ENCODE assay signal across 2 cellular contexts in the genomic region with DNA sequence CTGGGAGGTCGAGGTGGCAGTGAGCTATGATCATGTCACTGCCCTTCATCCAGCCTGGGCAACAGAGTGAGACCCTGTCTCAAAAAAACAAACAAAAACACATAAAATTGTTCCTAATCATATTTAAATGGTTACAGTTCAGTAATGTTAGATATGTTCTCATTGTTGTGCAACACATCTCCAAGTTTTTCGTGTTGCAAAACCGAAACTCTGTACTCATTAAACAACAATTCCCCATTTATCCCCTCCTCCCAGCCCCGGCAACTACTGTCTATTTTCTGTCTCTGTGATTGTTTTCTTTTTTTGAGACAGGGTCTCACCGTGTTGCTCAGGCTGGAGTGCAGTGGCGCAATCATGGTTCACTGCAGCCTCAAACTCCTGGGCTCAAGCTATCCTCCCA.
TF ChIP-seq lines count a peak whose summit lies in the region.

No MANE protein-coding gene starts in this region.

TF ChIP-seq in IMR-90, 13 proteins besides CTCF, POLR2A, EP300 and RAD21:
- TF ChIP-seq CEBPB (IDR thresholded peaks at IDR 0.05; ENCODE audit: low read depth, low read length) = peak; percentile 62
- TF ChIP-seq RFX5 (IDR thresholded peaks at IDR 0.05; ENCODE audit: low read depth, low read length) = no peak
TF ChIP-seq in IMR-90: peak in this region for 1.

TF ChIP-seq in HepG2, 621 proteins besides CTCF, POLR2A, EP300 and RAD21 (continues in another document):
- TF ChIP-seq ZNF121 (CRISPR knock-in tag; IDR thresholded peaks at IDR 0.05) (peak; percentile 49; the same call in 1 of the 2 replicates), CEBPG (CRISPR knock-in tag; IDR thresholded peaks at IDR 0.05) (peak; percentile 66; the same call in 1 of the 2 replicates), FOXP1 (IDR thresholded peaks at IDR 0.05) (no peak), FOXP1 (CRISPR knock-in tag; IDR thresholded peaks at IDR 0.05) (0 out of 2 replicates have a peak, but pooled peaks have one; percentile 16), NFE2L1 (CRISPR knock-in tag; IDR thresholded peaks at IDR 0.05; ENCODE audit: borderline replicate concordance) (no peak), ADNP (CRISPR knock-in tag; IDR thresholded peaks at IDR 0.05) (no peak), KLF13 (CRISPR knock-in tag; IDR thresholded peaks at IDR 0.05) (no peak), ZNF652 (CRISPR knock-in tag; IDR thresholded peaks at IDR 0.05; ENCODE audit: borderline replicate concordance, low read depth) (no peak), SALL2 (CRISPR knock-in tag; IDR thresholded peaks at IDR 0.05) (no peak), CEBPB (IDR thresholded peaks at IDR 0.05; ENCODE audit: borderline replicate concordance, low read depth, low read length) (peak; percentile 83), ZFY (CRISPR knock-in tag; IDR thresholded peaks at IDR 0.05) (no peak), SIX4 (CRISPR knock-in tag; IDR thresholded peaks at IDR 0.05) (no peak), ZNF83 (CRISPR knock-in tag; IDR thresholded peaks at IDR 0.05; ENCODE audit: borderline replicate concordance) (no peak), ZNF567 (CRISPR knock-in tag; IDR thresholded peaks at IDR 0.05; ENCODE audit: borderline replicate concordance) (no peak), CHD4 (IDR thresholded peaks at IDR 0.05; ENCODE audit: borderline replicate concordance, low read length) (no peak), GATAD2A (CRISPR knock-in tag; IDR thresholded peaks at IDR 0.05) (0 out of 2 replicates have a peak, but pooled peaks have one; percentile 18), NRL (CRISPR knock-in tag; IDR thresholded peaks at IDR 0.05; ENCODE audit: borderline replicate concordance) (no peak), IKZF4 (CRISPR knock-in tag; IDR thresholded peaks at IDR 0.05; ENCODE audit: borderline replicate concordance, low read depth, not compliant biosample characterization) (no peak), ZNF501 (CRISPR knock-in tag; IDR thresholded peaks at IDR 0.05) (no peak), ZNF331 (CRISPR knock-in tag; IDR thresholded peaks at IDR 0.05) (no peak), ZFYVE20 (CRISPR knock-in tag; IDR thresholded peaks at IDR 0.05; ENCODE audit: borderline replicate concordance, low read depth) (no peak), MTF1 (CRISPR knock-in tag; IDR thresholded peaks at IDR 0.05) (no peak), ZNF737 (CRISPR knock-in tag; IDR thresholded peaks at IDR 0.05; ENCODE audit: borderline replicate concordance) (no peak), NONO (IDR thresholded peaks at IDR 0.05) (no peak), NONO (CRISPR knock-in tag; conservative IDR thresholded peaks at IDR 0.05) (no peak), ZNF296 (CRISPR knock-in tag; conservative IDR thresholded peaks at IDR 0.05) (no peak), PHF21A (CRISPR knock-in tag; IDR thresholded peaks at IDR 0.05) (no peak), ZNF44 (CRISPR knock-in tag; IDR thresholded peaks at IDR 0.05) (no peak)
- TF ChIP-seq, protein P1, sequence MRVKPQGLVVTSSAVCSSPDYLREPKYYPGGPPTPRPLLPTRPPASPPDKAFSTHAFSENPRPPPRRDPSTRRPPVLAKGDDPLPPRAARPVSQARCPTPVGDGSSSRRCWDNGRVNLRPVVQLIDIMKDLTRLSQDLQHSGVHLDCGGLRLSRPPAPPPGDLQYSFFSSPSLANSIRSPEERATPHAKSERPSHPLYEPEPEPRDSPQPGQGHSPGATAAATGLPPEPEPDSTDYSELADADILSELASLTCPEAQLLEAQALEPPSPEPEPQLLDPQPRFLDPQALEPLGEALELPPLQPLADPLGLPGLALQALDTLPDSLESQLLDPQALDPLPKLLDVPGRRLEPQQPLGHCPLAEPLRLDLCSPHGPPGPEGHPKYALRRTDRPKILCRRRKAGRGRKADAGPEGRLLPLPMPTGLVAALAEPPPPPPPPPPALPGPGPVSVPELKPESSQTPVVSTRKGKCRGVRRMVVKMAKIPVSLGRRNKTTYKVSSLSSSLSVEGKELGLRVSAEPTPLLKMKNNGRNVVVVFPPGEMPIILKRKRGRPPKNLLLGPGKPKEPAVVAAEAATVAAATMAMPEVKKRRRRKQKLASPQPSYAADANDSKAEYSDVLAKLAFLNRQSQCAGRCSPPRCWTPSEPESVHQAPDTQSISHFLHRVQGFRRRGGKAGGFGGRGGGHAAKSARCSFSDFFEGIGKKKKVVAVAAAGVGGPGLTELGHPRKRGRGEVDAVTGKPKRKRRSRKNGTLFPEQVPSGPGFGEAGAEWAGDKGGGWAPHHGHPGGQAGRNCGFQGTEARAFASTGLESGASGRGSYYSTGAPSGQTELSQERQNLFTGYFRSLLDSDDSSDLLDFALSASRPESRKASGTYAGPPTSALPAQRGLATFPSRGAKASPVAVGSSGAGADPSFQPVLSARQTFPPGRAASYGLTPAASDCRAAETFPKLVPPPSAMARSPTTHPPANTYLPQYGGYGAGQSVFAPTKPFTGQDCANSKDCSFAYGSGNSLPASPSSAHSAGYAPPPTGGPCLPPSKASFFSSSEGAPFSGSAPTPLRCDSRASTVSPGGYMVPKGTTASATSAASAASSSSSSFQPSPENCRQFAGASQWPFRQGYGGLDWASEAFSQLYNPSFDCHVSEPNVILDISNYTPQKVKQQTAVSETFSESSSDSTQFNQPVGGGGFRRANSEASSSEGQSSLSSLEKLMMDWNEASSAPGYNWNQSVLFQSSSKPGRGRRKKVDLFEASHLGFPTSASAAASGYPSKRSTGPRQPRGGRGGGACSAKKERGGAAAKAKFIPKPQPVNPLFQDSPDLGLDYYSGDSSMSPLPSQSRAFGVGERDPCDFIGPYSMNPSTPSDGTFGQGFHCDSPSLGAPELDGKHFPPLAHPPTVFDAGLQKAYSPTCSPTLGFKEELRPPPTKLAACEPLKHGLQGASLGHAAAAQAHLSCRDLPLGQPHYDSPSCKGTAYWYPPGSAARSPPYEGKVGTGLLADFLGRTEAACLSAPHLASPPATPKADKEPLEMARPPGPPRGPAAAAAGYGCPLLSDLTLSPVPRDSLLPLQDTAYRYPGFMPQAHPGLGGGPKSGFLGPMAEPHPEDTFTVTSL (CRISPR knock-in tag; IDR thresholded peaks at IDR 0.05; ENCODE audit: borderline replicate concordance) = no peak
- TF ChIP-seq, protein P2, sequence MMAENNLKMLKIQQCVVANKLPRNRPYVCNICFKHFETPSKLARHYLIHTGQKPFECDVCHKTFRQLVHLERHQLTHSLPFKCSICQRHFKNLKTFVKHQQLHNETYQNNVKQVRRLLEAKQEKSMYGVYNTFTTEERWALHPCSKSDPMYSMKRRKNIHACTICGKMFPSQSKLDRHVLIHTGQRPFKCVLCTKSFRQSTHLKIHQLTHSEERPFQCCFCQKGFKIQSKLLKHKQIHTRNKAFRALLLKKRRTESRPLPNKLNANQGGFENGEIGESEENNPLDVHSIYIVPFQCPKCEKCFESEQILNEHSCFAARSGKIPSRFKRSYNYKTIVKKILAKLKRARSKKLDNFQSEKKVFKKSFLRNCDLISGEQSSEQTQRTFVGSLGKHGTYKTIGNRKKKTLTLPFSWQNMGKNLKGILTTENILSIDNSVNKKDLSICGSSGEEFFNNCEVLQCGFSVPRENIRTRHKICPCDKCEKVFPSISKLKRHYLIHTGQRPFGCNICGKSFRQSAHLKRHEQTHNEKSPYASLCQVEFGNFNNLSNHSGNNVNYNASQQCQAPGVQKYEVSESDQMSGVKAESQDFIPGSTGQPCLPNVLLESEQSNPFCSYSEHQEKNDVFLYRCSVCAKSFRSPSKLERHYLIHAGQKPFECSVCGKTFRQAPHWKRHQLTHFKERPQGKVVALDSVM (CRISPR knock-in tag; IDR thresholded peaks at IDR 0.05) = peak; percentile 66
- TF ChIP-seq, protein P3, sequence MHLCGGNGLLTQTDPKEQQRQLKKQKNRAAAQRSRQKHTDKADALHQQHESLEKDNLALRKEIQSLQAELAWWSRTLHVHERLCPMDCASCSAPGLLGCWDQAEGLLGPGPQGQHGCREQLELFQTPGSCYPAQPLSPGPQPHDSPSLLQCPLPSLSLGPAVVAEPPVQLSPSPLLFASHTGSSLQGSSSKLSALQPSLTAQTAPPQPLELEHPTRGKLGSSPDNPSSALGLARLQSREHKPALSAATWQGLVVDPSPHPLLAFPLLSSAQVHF (CRISPR knock-in tag; IDR thresholded peaks at IDR 0.05) = no peak
- TF ChIP-seq, protein P4, sequence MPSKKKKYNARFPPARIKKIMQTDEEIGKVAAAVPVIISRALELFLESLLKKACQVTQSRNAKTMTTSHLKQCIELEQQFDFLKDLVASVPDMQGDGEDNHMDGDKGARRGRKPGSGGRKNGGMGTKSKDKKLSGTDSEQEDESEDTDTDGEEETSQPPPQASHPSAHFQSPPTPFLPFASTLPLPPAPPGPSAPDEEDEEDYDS (CRISPR knock-in tag; IDR thresholded peaks at IDR 0.05) = no peak
- TF ChIP-seq, protein P5, sequence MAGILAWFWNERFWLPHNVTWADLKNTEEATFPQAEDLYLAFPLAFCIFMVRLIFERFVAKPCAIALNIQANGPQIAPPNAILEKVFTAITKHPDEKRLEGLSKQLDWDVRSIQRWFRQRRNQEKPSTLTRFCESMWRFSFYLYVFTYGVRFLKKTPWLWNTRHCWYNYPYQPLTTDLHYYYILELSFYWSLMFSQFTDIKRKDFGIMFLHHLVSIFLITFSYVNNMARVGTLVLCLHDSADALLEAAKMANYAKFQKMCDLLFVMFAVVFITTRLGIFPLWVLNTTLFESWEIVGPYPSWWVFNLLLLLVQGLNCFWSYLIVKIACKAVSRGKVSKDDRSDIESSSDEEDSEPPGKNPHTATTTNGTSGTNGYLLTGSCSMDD (CRISPR knock-in tag; IDR thresholded peaks at IDR 0.05) = no peak
- TF ChIP-seq, protein P6, sequence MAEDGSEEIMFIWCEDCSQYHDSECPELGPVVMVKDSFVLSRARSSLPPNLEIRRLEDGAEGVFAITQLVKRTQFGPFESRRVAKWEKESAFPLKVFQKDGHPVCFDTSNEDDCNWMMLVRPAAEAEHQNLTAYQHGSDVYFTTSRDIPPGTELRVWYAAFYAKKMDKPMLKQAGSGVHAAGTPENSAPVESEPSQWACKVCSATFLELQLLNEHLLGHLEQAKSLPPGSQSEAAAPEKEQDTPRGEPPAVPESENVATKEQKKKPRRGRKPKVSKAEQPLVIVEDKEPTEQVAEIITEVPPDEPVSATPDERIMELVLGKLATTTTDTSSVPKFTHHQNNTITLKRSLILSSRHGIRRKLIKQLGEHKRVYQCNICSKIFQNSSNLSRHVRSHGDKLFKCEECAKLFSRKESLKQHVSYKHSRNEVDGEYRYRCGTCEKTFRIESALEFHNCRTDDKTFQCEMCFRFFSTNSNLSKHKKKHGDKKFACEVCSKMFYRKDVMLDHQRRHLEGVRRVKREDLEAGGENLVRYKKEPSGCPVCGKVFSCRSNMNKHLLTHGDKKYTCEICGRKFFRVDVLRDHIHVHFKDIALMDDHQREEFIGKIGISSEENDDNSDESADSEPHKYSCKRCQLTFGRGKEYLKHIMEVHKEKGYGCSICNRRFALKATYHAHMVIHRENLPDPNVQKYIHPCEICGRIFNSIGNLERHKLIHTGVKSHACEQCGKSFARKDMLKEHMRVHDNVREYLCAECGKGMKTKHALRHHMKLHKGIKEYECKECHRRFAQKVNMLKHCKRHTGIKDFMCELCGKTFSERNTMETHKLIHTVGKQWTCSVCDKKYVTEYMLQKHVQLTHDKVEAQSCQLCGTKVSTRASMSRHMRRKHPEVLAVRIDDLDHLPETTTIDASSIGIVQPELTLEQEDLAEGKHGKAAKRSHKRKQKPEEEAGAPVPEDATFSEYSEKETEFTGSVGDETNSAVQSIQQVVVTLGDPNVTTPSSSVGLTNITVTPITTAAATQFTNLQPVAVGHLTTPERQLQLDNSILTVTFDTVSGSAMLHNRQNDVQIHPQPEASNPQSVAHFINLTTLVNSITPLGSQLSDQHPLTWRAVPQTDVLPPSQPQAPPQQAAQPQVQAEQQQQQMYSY (CRISPR knock-in tag; IDR thresholded peaks at IDR 0.05) = no peak
- TF ChIP-seq, protein P7, sequence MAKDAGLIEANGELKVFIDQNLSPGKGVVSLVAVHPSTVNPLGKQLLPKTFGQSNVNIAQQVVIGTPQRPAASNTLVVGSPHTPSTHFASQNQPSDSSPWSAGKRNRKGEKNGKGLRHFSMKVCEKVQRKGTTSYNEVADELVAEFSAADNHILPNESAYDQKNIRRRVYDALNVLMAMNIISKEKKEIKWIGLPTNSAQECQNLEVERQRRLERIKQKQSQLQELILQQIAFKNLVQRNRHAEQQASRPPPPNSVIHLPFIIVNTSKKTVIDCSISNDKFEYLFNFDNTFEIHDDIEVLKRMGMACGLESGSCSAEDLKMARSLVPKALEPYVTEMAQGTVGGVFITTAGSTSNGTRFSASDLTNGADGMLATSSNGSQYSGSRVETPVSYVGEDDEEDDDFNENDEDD (CRISPR knock-in tag; IDR thresholded peaks at IDR 0.05; ENCODE audit: borderline replicate concordance) = no peak
- TF ChIP-seq, protein P8, sequence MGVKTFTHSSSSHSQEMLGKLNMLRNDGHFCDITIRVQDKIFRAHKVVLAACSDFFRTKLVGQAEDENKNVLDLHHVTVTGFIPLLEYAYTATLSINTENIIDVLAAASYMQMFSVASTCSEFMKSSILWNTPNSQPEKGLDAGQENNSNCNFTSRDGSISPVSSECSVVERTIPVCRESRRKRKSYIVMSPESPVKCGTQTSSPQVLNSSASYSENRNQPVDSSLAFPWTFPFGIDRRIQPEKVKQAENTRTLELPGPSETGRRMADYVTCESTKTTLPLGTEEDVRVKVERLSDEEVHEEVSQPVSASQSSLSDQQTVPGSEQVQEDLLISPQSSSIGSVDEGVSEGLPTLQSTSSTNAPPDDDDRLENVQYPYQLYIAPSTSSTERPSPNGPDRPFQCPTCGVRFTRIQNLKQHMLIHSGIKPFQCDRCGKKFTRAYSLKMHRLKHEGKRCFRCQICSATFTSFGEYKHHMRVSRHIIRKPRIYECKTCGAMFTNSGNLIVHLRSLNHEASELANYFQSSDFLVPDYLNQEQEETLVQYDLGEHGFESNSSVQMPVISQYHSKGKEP (CRISPR knock-in tag; IDR thresholded peaks at IDR 0.05) = no peak
- TF ChIP-seq, protein P9, sequence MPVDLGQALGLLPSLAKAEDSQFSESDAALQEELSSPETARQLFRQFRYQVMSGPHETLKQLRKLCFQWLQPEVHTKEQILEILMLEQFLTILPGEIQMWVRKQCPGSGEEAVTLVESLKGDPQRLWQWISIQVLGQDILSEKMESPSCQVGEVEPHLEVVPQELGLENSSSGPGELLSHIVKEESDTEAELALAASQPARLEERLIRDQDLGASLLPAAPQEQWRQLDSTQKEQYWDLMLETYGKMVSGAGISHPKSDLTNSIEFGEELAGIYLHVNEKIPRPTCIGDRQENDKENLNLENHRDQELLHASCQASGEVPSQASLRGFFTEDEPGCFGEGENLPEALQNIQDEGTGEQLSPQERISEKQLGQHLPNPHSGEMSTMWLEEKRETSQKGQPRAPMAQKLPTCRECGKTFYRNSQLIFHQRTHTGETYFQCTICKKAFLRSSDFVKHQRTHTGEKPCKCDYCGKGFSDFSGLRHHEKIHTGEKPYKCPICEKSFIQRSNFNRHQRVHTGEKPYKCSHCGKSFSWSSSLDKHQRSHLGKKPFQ (CRISPR knock-in tag; IDR thresholded peaks at IDR 0.05; ENCODE audit: insufficient replicate concordance) = no peak
- TF ChIP-seq, protein P10, sequence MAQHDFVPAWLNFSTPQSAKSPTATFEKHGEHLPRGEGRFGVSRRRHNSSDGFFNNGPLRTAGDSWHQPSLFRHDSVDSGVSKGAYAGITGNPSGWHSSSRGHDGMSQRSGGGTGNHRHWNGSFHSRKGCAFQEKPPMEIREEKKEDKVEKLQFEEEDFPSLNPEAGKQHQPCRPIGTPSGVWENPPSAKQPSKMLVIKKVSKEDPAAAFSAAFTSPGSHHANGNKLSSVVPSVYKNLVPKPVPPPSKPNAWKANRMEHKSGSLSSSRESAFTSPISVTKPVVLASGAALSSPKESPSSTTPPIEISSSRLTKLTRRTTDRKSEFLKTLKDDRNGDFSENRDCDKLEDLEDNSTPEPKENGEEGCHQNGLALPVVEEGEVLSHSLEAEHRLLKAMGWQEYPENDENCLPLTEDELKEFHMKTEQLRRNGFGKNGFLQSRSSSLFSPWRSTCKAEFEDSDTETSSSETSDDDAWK (CRISPR knock-in tag; IDR thresholded peaks at IDR 0.05) = no peak
